Comparison of ENCODE assay signal across 18 cellular contexts in the genomic region with DNA sequence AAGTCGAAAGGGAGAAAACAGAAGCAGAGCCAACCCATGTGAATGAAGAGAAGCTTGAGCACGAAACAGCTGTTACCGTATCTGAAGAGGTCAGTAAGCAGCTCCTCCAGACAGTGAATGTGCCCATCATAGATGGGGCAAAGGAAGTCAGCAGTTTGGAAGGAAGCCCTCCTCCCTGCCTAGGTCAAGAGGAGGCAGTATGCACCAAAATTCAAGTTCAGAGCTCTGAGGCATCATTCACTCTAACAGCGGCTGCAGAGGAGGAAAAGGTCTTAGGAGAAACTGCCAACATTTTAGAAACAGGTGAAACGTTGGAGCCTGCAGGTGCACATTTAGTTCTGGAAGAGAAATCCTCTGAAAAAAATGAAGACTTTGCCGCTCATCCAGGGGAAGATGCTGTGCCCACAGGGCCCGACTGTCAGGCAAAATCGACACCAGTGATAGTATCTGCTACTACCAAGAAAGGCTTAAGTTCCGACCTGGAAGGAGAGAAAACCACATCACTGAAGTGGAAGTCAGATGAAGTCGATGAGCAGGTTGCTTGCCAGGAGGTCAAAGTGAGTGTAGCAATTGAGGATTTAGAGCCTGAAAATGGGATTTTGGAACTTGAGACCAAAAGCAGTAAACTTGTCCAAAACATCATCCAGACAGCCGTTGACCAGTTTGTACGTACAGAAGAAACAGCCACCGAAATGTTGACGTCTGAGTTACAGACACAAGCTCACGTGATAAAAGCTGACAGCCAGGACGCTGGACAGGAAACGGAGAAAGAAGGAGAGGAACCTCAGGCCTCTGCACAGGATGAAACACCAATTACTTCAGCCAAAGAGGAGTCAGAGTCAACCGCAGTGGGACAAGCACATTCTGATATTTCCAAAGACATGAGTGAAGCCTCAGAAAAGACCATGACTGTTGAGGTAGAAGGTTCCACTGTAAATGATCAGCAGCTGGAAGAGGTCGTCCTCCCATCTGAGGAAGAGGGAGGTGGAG. TPM values are rescaled to one million over a fixed set of nuclear protein-coding genes. Genes with fewer than 3 reads are reported as not detected.
DNase-seq lines count a peak whose midpoint lies in the region; ATAC-seq lines count a peak whose summit lies in the region.
"Had no signal": no experiment of that assay in that cellular context is flagged by ENCODE, and none has a peak within 500 bp of the region (broad histone marks: within the 10 kb centered on the region; RNA-seq: fewer than 3 reads in every experiment).

No MANE protein-coding gene starts in this region.

- POLR2A ChIA-PET in naive thymus-derived CD4-positive, alpha-beta T cell (lab: Charles Lee), result interaction anchor here (1.2 to 3.6 kb wide), 2 partner anchors 37 to 41 kb away, joined by 3 to 19 read pairs; no protein-coding TSS in a partner anchor

- H3K9me3 Mint-ChIP-seq in activated CD4-positive, alpha-beta T cell treated with anti-CD3 and anti-CD28 coated beads, Interleukin-2, amount 10 ng/mL, durations not matched to agents 24 days and 14 days, result no peaks in the 10 kb centered on the region
- no peaks in the 10 kb centered on the region for H3K9me3 Mint-ChIP-seq in effector memory CD8-positive, alpha-beta T cell
- no peaks in the 10 kb centered on the region for H3K9me3 Mint-ChIP-seq in naive thymus-derived CD4-positive, alpha-beta T cell
- H3K9me3 Mint-ChIP-seq in activated T-cell treated with anti-CD3 and anti-CD28 coated beads, Interleukin-2, amount 50 U/mL, for 72 hours, result no peaks in the 10 kb centered on the region
- H3K9me3 Mint-ChIP-seq: H9 had no signal

- no peak overlapping the region for H3K4me3 ChIP-seq in naive thymus-derived CD4-positive, alpha-beta T cell (ENCODE audit: low read length)

- peaks cover 2% of the 10 kb centered on the region for H3K36me3 Mint-ChIP-seq in activated CD4-positive, alpha-beta T cell treated with anti-CD3 and anti-CD28 coated beads, Interleukin-2, amount 10 ng/mL, durations not matched to agents 24 days and 14 days (ENCODE audit: low read depth)
- H3K36me3 Mint-ChIP-seq in effector memory CD8-positive, alpha-beta T cell (ENCODE audit: insufficient read depth), result no peaks in the 10 kb centered on the region
- H3K36me3 Mint-ChIP-seq in naive thymus-derived CD4-positive, alpha-beta T cell, result peaks cover 0 to 9% (median 3%) of the 10 kb centered on the region in 5 donors
- no peaks in the 10 kb centered on the region for H3K36me3 Mint-ChIP-seq in activated T-cell treated with anti-CD3 and anti-CD28 coated beads, Interleukin-2, amount 50 U/mL, for 72 hours (ENCODE audit: insufficient read depth in 2 of 2)
- H3K36me3 Mint-ChIP-seq: CD14-positive monocyte had no signal

- CTCF ChIA-PET in naive thymus-derived CD4-positive, alpha-beta T cell (lab: Charles Lee), result interaction anchor here (0.8 to 1.3 kb wide), 3 partner anchors 120 to 133 kb away, joined by 3 read pairs; no protein-coding TSS in a partner anchor

- no peaks in the 10 kb centered on the region for H3K9me3 ChIP-seq in naive thymus-derived CD4-positive, alpha-beta T cell (ENCODE audit: control insufficient read depth in 2 of 3, low read length in 3 of 3)

- ATAC-seq in effector memory CD8-positive, alpha-beta T cell (replicated peaks), result peak; percentile 55
- peak; percentile 40 for ATAC-seq in naive thymus-derived CD4-positive, alpha-beta T cell
- ATAC-seq in GM21825 (IDR thresholded peaks at IDR 0.05; ENCODE audit: unreplicated experiment), result no peak
- ATAC-seq in activated T-cell treated with anti-CD3 and anti-CD28 coated beads, Interleukin-2, amount 50 U/mL, for 72 hours (replicated peaks in 1 of 2), result no peak
- ATAC-seq: Panc1 had no signal

- no peak overlapping the region for H3K27ac ChIP-seq in naive thymus-derived CD4-positive, alpha-beta T cell (ENCODE audit: low read depth, low read length)
- H3K27ac ChIP-seq: 22Rv1 had no signal

- H3K4me1 Mint-ChIP-seq in activated CD4-positive, alpha-beta T cell treated with anti-CD3 and anti-CD28 coated beads, Interleukin-2, amount 10 ng/mL, durations not matched to agents 24 days and 14 days, result peaks cover 2% of the 10 kb centered on the region
- no peaks in the 10 kb centered on the region for H3K4me1 Mint-ChIP-seq in effector memory CD8-positive, alpha-beta T cell (ENCODE audit: low read depth in 2 of 2)
- H3K4me1 Mint-ChIP-seq in naive thymus-derived CD4-positive, alpha-beta T cell, result peaks cover 0 to 6% (median 2%) of the 10 kb centered on the region in 7 donors
- peaks cover 1% of the 10 kb centered on the region for H3K4me1 Mint-ChIP-seq in activated T-cell treated with anti-CD3 and anti-CD28 coated beads, Interleukin-2, amount 50 U/mL, for 72 hours (ENCODE audit: low read depth)
- H3K4me1 Mint-ChIP-seq: H9 had no signal

- peaks cover 3% of the 10 kb centered on the region for H3K27me3 Mint-ChIP-seq in activated CD4-positive, alpha-beta T cell treated with anti-CD3 and anti-CD28 coated beads, Interleukin-2, amount 10 ng/mL, durations not matched to agents 24 days and 14 days
- no peaks in the 10 kb centered on the region for H3K27me3 Mint-ChIP-seq in effector memory CD8-positive, alpha-beta T cell
- H3K27me3 Mint-ChIP-seq in naive thymus-derived CD4-positive, alpha-beta T cell, result no peaks in the 10 kb centered on the region
- no peaks in the 10 kb centered on the region for H3K27me3 Mint-ChIP-seq in activated T-cell treated with anti-CD3 and anti-CD28 coated beads, Interleukin-2, amount 50 U/mL, for 72 hours (ENCODE audit: low read depth)

- peak; percentile 66 for DNase-seq in activated CD4-positive, alpha-beta T cell treated with anti-CD3 and anti-CD28 coated beads, Interleukin-2, amount 10 ng/mL, durations not matched to agents 24 days and 14 days
- DNase-seq in activated CD4-positive, alpha-beta T cell treated with anti-CD3 and anti-CD28 coated beads for 4 hours, result no peak
- DNase-seq in NOMO-1 treated with DMSO at 0.1 percent for 48 hours (lab: John Stamatoyannopoulos, UW; ENCODE audit: unreplicated experiment), result peak; percentile 53
- no peak for DNase-seq in effector memory CD8-positive, alpha-beta T cell
- DNase-seq in naive thymus-derived CD4-positive, alpha-beta T cell, result no peak
- DNase-seq in activated naive CD4-positive, alpha-beta T cell treated with Interleukin-2 at 50 U/mL for 16 hours, result no peak
- DNase-seq in activated T-cell treated with anti-CD3 and anti-CD28 coated beads, Interleukin-2, amount 50 U/mL, for 72 hours, result no peak
- DNase-seq: DMS79, H9, NCI-H1105 treated with DMSO at 0.1 percent for 48 hours, NCI-H1694, NCI-H2081 treated with DMSO at 0.1 percent for 48 hours, NCI-H510A treated with DMSO at 0.1 percent for 48 hours, NCI-H82 had no signal

- H3K36me3 ChIP-seq in naive thymus-derived CD4-positive, alpha-beta T cell (ENCODE audit: control insufficient read depth in 2 of 3, insufficient read depth in 3 of 3, low read length in 3 of 3), result no peaks in the 10 kb centered on the region

- intact Hi-C loops in activated CD4-positive, alpha-beta T cell treated with anti-CD3 and anti-CD28 coated beads, Interleukin-2, amount 10 ng/mL, durations not matched to agents 24 days and 14 days (cut with micrococcal nuclease), result no loop called here
- intact Hi-C loops in naive thymus-derived CD4-positive, alpha-beta T cell (cut with micrococcal nuclease), result loop anchor here in 1 of 2 donors (1.0 to 2.0 kb wide), 3 partner anchors 37 to 124 kb away; no protein-coding TSS in a partner anchor

- H3K27me3 ChIP-seq in naive thymus-derived CD4-positive, alpha-beta T cell (ENCODE audit: control insufficient read depth in 2 of 2, insufficient read depth in 2 of 2, low read length in 2 of 2), result no peaks in the 10 kb centered on the region

- H3K27ac Mint-ChIP-seq in activated CD4-positive, alpha-beta T cell treated with anti-CD3 and anti-CD28 coated beads, Interleukin-2, amount 10 ng/mL, durations not matched to agents 24 days and 14 days, result no peak overlapping the region
- H3K27ac Mint-ChIP-seq in effector memory CD8-positive, alpha-beta T cell, result no peak overlapping the region
- H3K27ac Mint-ChIP-seq in naive thymus-derived CD4-positive, alpha-beta T cell, result no peak overlapping the region
- H3K27ac Mint-ChIP-seq in activated T-cell treated with anti-CD3 and anti-CD28 coated beads, Interleukin-2, amount 50 U/mL, for 72 hours, result no peak overlapping the region
- H3K27ac Mint-ChIP-seq: CD14-positive monocyte, H9 had no signal

- H3K4me1 ChIP-seq in naive thymus-derived CD4-positive, alpha-beta T cell (ENCODE audit: control insufficient read depth in 2 of 2, insufficient read depth in 2 of 2, low read length in 2 of 2), result no peaks in the 10 kb centered on the region

- no peak overlapping the region for H3K4me3 Mint-ChIP-seq in activated CD4-positive, alpha-beta T cell treated with anti-CD3 and anti-CD28 coated beads, Interleukin-2, amount 10 ng/mL, durations not matched to agents 24 days and 14 days
- H3K4me3 Mint-ChIP-seq in effector memory CD8-positive, alpha-beta T cell, result no peak overlapping the region
- H3K4me3 Mint-ChIP-seq in naive thymus-derived CD4-positive, alpha-beta T cell, result no peak overlapping the region
- no peak overlapping the region for H3K4me3 Mint-ChIP-seq in activated T-cell treated with anti-CD3 and anti-CD28 coated beads, Interleukin-2, amount 50 U/mL, for 72 hours
- H3K4me3 Mint-ChIP-seq: CD14-positive monocyte, H9 had no signal

RNA-seq across cellular contexts. Expression of gene ZBTB2, which starts 38.7 kb away (rescaled TPM):
- total RNA-seq in activated CD4-positive, alpha-beta T cell treated with anti-CD3 and anti-CD28 coated beads, Interleukin-2, amount 10 ng/mL, durations not matched to agents 24 days and 14 days, result 21.4 and 22.2 TPM in 2 replicates
- total RNA-seq in naive thymus-derived CD4-positive, alpha-beta T cell, result 10 to 100 TPM; 15.3 to 26.7 (median 25.5) TPM
- polyA plus RNA-seq in naive thymus-derived CD4-positive, alpha-beta T cell, result 10 to 100 TPM; 13.8 to 25.7 TPM
- 10 to 100 TPM; 24.3 to 27.7 TPM for total RNA-seq in activated T-cell treated with anti-CD3 and anti-CD28 coated beads, Interleukin-2, amount 50 U/mL, for 72 hours

Comparison
In these comparisons a context has a peak if more than half of its experiments do, and no peak if none do; other contexts are left out.
1. DNase-seq: peak in activated CD4-positive, alpha-beta T cell treated with anti-CD3 and anti-CD28 coated beads, Interleukin-2, amount 10 ng/mL, durations not matched to agents 24 days and 14 days (single experiment) and NOMO-1 treated with DMSO at 0.1 percent for 48 hours (single experiment); none in activated CD4-positive, alpha-beta T cell treated with anti-CD3 and anti-CD28 coated beads for 4 hours (0 of 2), effector memory CD8-positive, alpha-beta T cell (0 of 3), naive thymus-derived CD4-positive, alpha-beta T cell (0 of 9), activated naive CD4-positive, alpha-beta T cell treated with Interleukin-2 at 50 U/mL for 16 hours (single experiment) and activated T-cell treated with anti-CD3 and anti-CD28 coated beads, Interleukin-2, amount 50 U/mL, for 72 hours (0 of 2).
2. ATAC-seq: peak in effector memory CD8-positive, alpha-beta T cell (single experiment) and naive thymus-derived CD4-positive, alpha-beta T cell (single experiment); none in GM21825 (single experiment) and activated T-cell treated with anti-CD3 and anti-CD28 coated beads, Interleukin-2, amount 50 U/mL, for 72 hours (0 of 2).